9 cellular contexts compared by ENCODE assay signal in genomic region chr4:72797486-72797885, GRCh38.
"Had no signal": no experiment of that assay in that cellular context is flagged by ENCODE, and none has a peak within 500 bp of the region (broad histone marks: within the 10 kb centered on the region; RNA-seq: fewer than 3 reads in every experiment).

No MANE protein-coding gene starts in this region.

- H3K4me2 ChIP-seq: GM23338 had no signal

- H3K27ac ChIP-seq: GM23248 had no signal

- H3K4me3 ChIP-seq: GM23248, GM23338, HAP-1 had no signal

- H2AFZ ChIP-seq: GM23248, GM23338 had no signal

- H3K4me1 ChIP-seq: HAP-1 had no signal

- H3K9ac ChIP-seq: GM23248 had no signal

- H3K9me3 ChIP-seq: HAP-1 had no signal

- DNase-seq: GM23248, GOT3, H7, H9, HCEC 1CT, HFFc6 had no signal

- H3K36me3 ChIP-seq: HAP-1 had no signal

- ATAC-seq: GM23338, HCT116 had no signal
